ENCODE assay signal across 2 cellular contexts in genomic region chr5:129481161-129481560, GRCh38.
TF ChIP-seq lines count a peak whose summit lies in the region.

No MANE protein-coding gene starts in this region.

TF ChIP-seq in GM23338, 12 proteins besides CTCF, POLR2A, EP300 and RAD21 (continued from another document):
- no peak for TF ChIP-seq ZNF462 (CRISPR knock-in tag; IDR thresholded peaks at IDR 0.05)
- TF ChIP-seq ETS1 (IDR thresholded peaks at IDR 0.05): no peak
- TF ChIP-seq ZNF331 (CRISPR knock-in tag; IDR thresholded peaks at IDR 0.05; ENCODE audit: low read depth): no peak
- no peak for TF ChIP-seq JUNB (IDR thresholded peaks at IDR 0.05; ENCODE audit: unreplicated experiment)
- no peak for TF ChIP-seq EZH2 (IDR thresholded peaks at IDR 0.05; ENCODE audit: low read depth, unreplicated experiment)
- TF ChIP-seq EZH2phosphoT487 (IDR thresholded peaks at IDR 0.05; ENCODE audit: unreplicated experiment): no peak
- TF ChIP-seq NANOG (IDR thresholded peaks at IDR 0.05; ENCODE audit: borderline replicate concordance): no peak
- no peak for TF ChIP-seq STAT1 (IDR thresholded peaks at IDR 0.05; ENCODE audit: unreplicated experiment)
TF ChIP-seq in GM23338: peak in this region for 0.

TF ChIP-seq in WTC11, 78 proteins besides CTCF, POLR2A, EP300 and RAD21 (continued from another document):
- TF ChIP-seq ZBTB43 (CRISPR knock-in tag; IDR thresholded peaks at IDR 0.05) (no peak), ZNF423 (CRISPR knock-in tag; IDR thresholded peaks at IDR 0.05) (no peak), EMX1 (CRISPR knock-in tag; IDR thresholded peaks at IDR 0.05) (no peak), ARID4B (CRISPR knock-in tag; IDR thresholded peaks at IDR 0.05; ENCODE audit: borderline replicate concordance) (no peak), SP1 (CRISPR knock-in tag; conservative IDR thresholded peaks at IDR 0.05) (no peak)
TF ChIP-seq in WTC11: peak in this region for 0.
